Comparison of ENCODE assay signal across 9 cellular contexts in genomic region chr18:51668101-51668500, GRCh38.
DNase-seq lines count a peak whose midpoint lies in the region; ATAC-seq, FAIRE-seq and TF ChIP-seq lines count a peak whose summit lies in the region.
"Had no signal": no experiment of that assay in that cellular context is flagged by ENCODE, and none has a peak within 500 bp of the region (broad histone marks: within the 10 kb centered on the region; RNA-seq: fewer than 3 reads in every experiment).

No MANE protein-coding gene starts in this region.

- H3K27ac Mint-ChIP-seq in mesothelial cell of epicardium = no peak overlapping the region
- H3K27ac Mint-ChIP-seq: CD4-positive, alpha-beta T cell had no signal

- H3K79me1 ChIP-seq in H1 (ENCODE audit: low read depth, low read length) = no peaks in the 10 kb centered on the region

- intact Hi-C loops in testis (cut with DNase I; ENCODE audit: low total_unique reads) = no loop called here

- CTCF ChIA-PET in H1 (lab: Charles Lee; ENCODE audit: partially characterized antibody) = interaction anchor here (0.6 to 4.9 kb wide), 37 partner anchors 8 to 1331 kb away, joined by 3 to 28 read pairs (median 4); no protein-coding TSS in a partner anchor

- H3K4me1 ChIP-seq in H1 (replicated peaks in 1 of 4; ENCODE audit: control insufficient read depth in 3 of 4, insufficient read depth in 4 of 4, low read length in 3 of 4) (peaks cover 0 to 3% (median 1%) of the 10 kb centered on the region in 4 experiments; a peak in 5 of 7 replicates), testis (no peaks in the 10 kb centered on the region)

- no peaks in the 10 kb centered on the region for H4K20me1 ChIP-seq in H1 (replicated peaks in 1 of 2; ENCODE audit: control insufficient read depth in 1 of 2, insufficient read depth in 2 of 2, low read length in 2 of 2)

- peaks cover 13% of the 10 kb centered on the region for H3K9me3 Mint-ChIP-seq in mesothelial cell of epicardium
- H3K9me3 Mint-ChIP-seq: CD4-positive, alpha-beta T cell had no signal

- no peaks in the 10 kb centered on the region for H3K36me3 ChIP-seq in H1 (ENCODE audit: control insufficient read depth in 2 of 4, insufficient read depth in 4 of 4, low read length in 3 of 4)
- H3K36me3 ChIP-seq in testis (ENCODE audit: low read depth, missing control alignments) = no peaks in the 10 kb centered on the region

- H3K27ac ChIP-seq in H1 (ENCODE audit: low read depth, low read length) (no peak overlapping the region), testis (no peak overlapping the region)

- H3K36me3 Mint-ChIP-seq in mesothelial cell of epicardium = no peaks in the 10 kb centered on the region

- no peak for TF ChIP-seq POLR2A in H1 (IDR thresholded peaks at IDR 0.05; ENCODE audit: control extremely low read depth in 1 of 2, low read depth in 2 of 2, low read length in 2 of 2)
- TF ChIP-seq POLR2A in testis (IDR thresholded peaks at IDR 0.05) = no peak

- no peak overlapping the region for H3K56ac ChIP-seq in H1 (replicated peaks; ENCODE audit: insufficient read length, low read depth, low read length)

- H3K4me3 Mint-ChIP-seq in mesothelial cell of epicardium = no peak overlapping the region
- H3K4me3 Mint-ChIP-seq: CD4-positive, alpha-beta T cell had no signal

- H3K4me3 ChIP-seq in H1 (ENCODE audit: extremely low read depth in 1 of 4, insufficient read depth in 2 of 4, low read depth in 3 of 4, low read length in 4 of 4) = no peak overlapping the region; a peak in 1 of 8 replicates
- H3K4me3 ChIP-seq in testis = no peak overlapping the region

- peak overlapping the region; percentile 20; the same call in 1 of the 2 replicates for H2BK12ac ChIP-seq in H1 (ENCODE audit: low read depth, low read length)

- POLR2A ChIA-PET in H1 (lab: Charles Lee; ENCODE audit: partially characterized antibody) = no interaction called here

- no peak overlapping the region; the same call in 1 of the 2 replicates for H3K18ac ChIP-seq in H1 (ENCODE audit: extremely low read depth, low read length)

- no peak overlapping the region for H4K8ac ChIP-seq in H1 (ENCODE audit: extremely low read depth, insufficient read depth, low read length)

- no peak overlapping the region for H2AFZ ChIP-seq in H1 (ENCODE audit: low read length)

- H4K91ac ChIP-seq in H1 (replicated peaks; ENCODE audit: insufficient read length, low read length) = no peak overlapping the region

- 14% methylated on average over 10 of the region's 10 CpGs; no CpG with 5 or more reads in 1 of the 2 experiments for WGBS in H1 (ENCODE audit: extremely low coverage in 1 of 2, insufficient coverage in 1 of 2, insufficient read length in 1 of 2, insufficient replicate concordance in 2 of 2, low coverage in 1 of 2, low lambda C conversion rate in 2 of 2, missing lambda C conversion rate in 1 of 2), 2 experiments
- 4 to 12% methylated on average over 10 of the region's 10 CpGs for WGBS in testis, 2 donors

- H2BK15ac ChIP-seq in H1 (ENCODE audit: low read length) = peak overlapping the region; percentile 66; the same call in 1 of the 2 replicates

- no peak overlapping the region for H3K4me2 ChIP-seq in H1 (ENCODE audit: insufficient read depth in 1 of 2, low read depth in 2 of 2, low read length in 2 of 2)

- ATAC-seq in HG02642 (IDR thresholded peaks at IDR 0.05; ENCODE audit: poor library complexity, unreplicated experiment) = peak; percentile 67

- TF ChIP-seq CTCF in H1 (IDR thresholded peaks at IDR 0.05; ENCODE audit: control extremely low read depth in 1 of 3, insufficient read depth in 1 of 3, low read depth in 1 of 3, low read length in 3 of 3) (peak; percentile 63 to 81 (median 76)), mesothelial cell of epicardium (IDR thresholded peaks at IDR 0.05; ENCODE audit: unreplicated experiment) (peak; percentile 87), testis (IDR thresholded peaks at IDR 0.05) (peak; percentile 69 to 79 (median 74))

- H3K9ac ChIP-seq in H1 (replicated peaks in 1 of 4; ENCODE audit: extremely low read depth in 1 of 4, low read depth in 3 of 4, low read length in 3 of 4) = no peak overlapping the region

- no peaks in the 10 kb centered on the region for H3K79me2 ChIP-seq in H1 (ENCODE audit: control insufficient read depth in 1 of 2, insufficient read depth in 2 of 2, low read length in 2 of 2)

- no peak overlapping the region for H3K23ac ChIP-seq in H1 (ENCODE audit: insufficient read length)

- H3K4ac ChIP-seq in H1 (replicated peaks; ENCODE audit: insufficient read length, low read depth, low read length) = no peak overlapping the region

- H4K5ac ChIP-seq in H1 (ENCODE audit: insufficient read length, low read depth, low read length) = no peak overlapping the region

- no peaks in the 10 kb centered on the region; the same call in 1 of the 2 replicates for H3K23me2 ChIP-seq in H1 (ENCODE audit: low read depth, low read length)

- no peak overlapping the region for H3K14ac ChIP-seq in H1 (ENCODE audit: insufficient read length)

- FAIRE-seq in H1 (lab: Jason Lieb, UNC) = peak; percentile 88

- no peak overlapping the region for H2BK120ac ChIP-seq in H1 (replicated peaks; ENCODE audit: low read depth, low read length)

- TF ChIP-seq EP300 in H1 (IDR thresholded peaks at IDR 0.05; ENCODE audit: borderline replicate concordance in 1 of 2, low read depth in 2 of 2, low read length in 2 of 2) = no peak

- peak; percentile 94 to 95 for TF ChIP-seq RAD21 in H1 (IDR thresholded peaks at IDR 0.05 in 1 of 2, conservative IDR thresholded peaks at IDR 0.05 in 1 of 2; ENCODE audit: low read depth in 2 of 2, low read length in 2 of 2)

- H2BK20ac ChIP-seq in H1 (ENCODE audit: low read length) = no peak overlapping the region

- no peaks in the 10 kb centered on the region for H3K27me3 ChIP-seq in H1 (replicated peaks in 1 of 4; ENCODE audit: control insufficient read depth in 3 of 4, extremely low read depth in 1 of 4, insufficient read depth in 3 of 4, low read length in 3 of 4)
- H3K27me3 ChIP-seq in testis = no peaks in the 10 kb centered on the region

- DNase-seq in NCI-H2196 (lab: John Stamatoyannopoulos, UW; ENCODE audit: unreplicated experiment) (peak; percentile 60), NCI-H2196 treated with DMSO at 0.1 percent for 48 hours (lab: John Stamatoyannopoulos, UW; ENCODE audit: unreplicated experiment) (no peak), NCI-H146 (lab: John Stamatoyannopoulos, UW) (peak; percentile 86), T1000 (lab: John Stamatoyannopoulos, UW) (peak; percentile 20), H1 (ENCODE audit: low read depth in 1 of 2, low spot score in 2 of 2) (peak in 1 of 2 experiments; percentile 90), mesothelial cell of epicardium (ENCODE audit: low spot score in 2 of 2, unreplicated experiment in 2 of 2) (peak; percentile 42 to 82), testis (peak; percentile 86)

- peaks cover 25% of the 10 kb centered on the region for H3K27me3 Mint-ChIP-seq in mesothelial cell of epicardium (ENCODE audit: low read depth)

- H3K4me1 Mint-ChIP-seq in mesothelial cell of epicardium = peaks cover 8% of the 10 kb centered on the region

- no peak overlapping the region for H2BK5ac ChIP-seq in H1 (ENCODE audit: low read depth, low read length)

- H3K9me3 ChIP-seq in H1 (ENCODE audit: insufficient read depth in 2 of 2, low read depth in 1 of 2, low read length in 1 of 2) (0 out of 4 replicates have a peak, but pooled peaks cover 0 to 2% of the 10 kb centered on the region in 2 experiments), testis (no peaks in the 10 kb centered on the region)

- no peak overlapping the region for H2AK5ac ChIP-seq in H1 (ENCODE audit: low read depth, low read length)

TF ChIP-seq in H1, 55 proteins besides CTCF, POLR2A, EP300 and RAD21 (continues in another document):
- TF ChIP-seq SRF (IDR thresholded peaks at IDR 0.05; ENCODE audit: low read depth, low read length) = no peak
- no peak for TF ChIP-seq YY1 (IDR thresholded peaks at IDR 0.05; ENCODE audit: low read depth, low read length)
- TF ChIP-seq SIN3A (conservative IDR thresholded peaks at IDR 0.05 in 1 of 2, IDR thresholded peaks at IDR 0.05 in 1 of 2; ENCODE audit: low read depth in 1 of 2, low read length in 2 of 2) = no peak
- TF ChIP-seq TAF7 (optimal IDR thresholded peaks at IDR 0.05; ENCODE audit: borderline replicate concordance, low read depth, low read length) = no peak
- TF ChIP-seq KDM4A (IDR thresholded peaks at IDR 0.05; ENCODE audit: low read depth, low read length, severe bottlenecking) = no peak
- no peak for TF ChIP-seq BACH1 (IDR thresholded peaks at IDR 0.05; ENCODE audit: low read length)
- TF ChIP-seq CHD2 (IDR thresholded peaks at IDR 0.05; ENCODE audit: low read length) = no peak
- no peak for TF ChIP-seq CHD1 (IDR thresholded peaks at IDR 0.05; ENCODE audit: low read depth, low read length)
- TF ChIP-seq, protein P1, sequence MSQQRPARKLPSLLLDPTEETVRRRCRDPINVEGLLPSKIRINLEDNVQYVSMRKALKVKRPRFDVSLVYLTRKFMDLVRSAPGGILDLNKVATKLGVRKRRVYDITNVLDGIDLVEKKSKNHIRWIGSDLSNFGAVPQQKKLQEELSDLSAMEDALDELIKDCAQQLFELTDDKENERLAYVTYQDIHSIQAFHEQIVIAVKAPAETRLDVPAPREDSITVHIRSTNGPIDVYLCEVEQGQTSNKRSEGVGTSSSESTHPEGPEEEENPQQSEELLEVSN (IDR thresholded peaks at IDR 0.05) = no peak
- TF ChIP-seq TCF12 (IDR thresholded peaks at IDR 0.05; ENCODE audit: low read depth, low read length) = no peak
- TF ChIP-seq GABPA (IDR thresholded peaks at IDR 0.05; ENCODE audit: borderline replicate concordance, insufficient read depth, low read length) = no peak
- no peak for TF ChIP-seq EZH2 (IDR thresholded peaks at IDR 0.05; ENCODE audit: low read depth, low read length, severe bottlenecking)
- TF ChIP-seq CTBP2 (IDR thresholded peaks at IDR 0.05; ENCODE audit: borderline replicate concordance, insufficient read depth, insufficient read length, low read length) = no peak
- no peak for TF ChIP-seq PHF8 (conservative IDR thresholded peaks at IDR 0.05; ENCODE audit: low read depth, low read length)
- TF ChIP-seq CBX5 (IDR thresholded peaks at IDR 0.05; ENCODE audit: low read depth, low read length) = no peak
- no peak for TF ChIP-seq ATF3 (IDR thresholded peaks at IDR 0.05; ENCODE audit: insufficient read depth, low read depth, low read length)
- TF ChIP-seq, protein P2, sequence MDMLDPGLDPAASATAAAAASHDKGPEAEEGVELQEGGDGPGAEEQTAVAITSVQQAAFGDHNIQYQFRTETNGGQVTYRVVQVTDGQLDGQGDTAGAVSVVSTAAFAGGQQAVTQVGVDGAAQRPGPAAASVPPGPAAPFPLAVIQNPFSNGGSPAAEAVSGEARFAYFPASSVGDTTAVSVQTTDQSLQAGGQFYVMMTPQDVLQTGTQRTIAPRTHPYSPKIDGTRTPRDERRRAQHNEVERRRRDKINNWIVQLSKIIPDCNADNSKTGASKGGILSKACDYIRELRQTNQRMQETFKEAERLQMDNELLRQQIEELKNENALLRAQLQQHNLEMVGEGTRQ (IDR thresholded peaks at IDR 0.05; ENCODE audit: low read length) = no peak
